29 cellular contexts compared by ENCODE assay signal in genomic region chr19:40376286-40376862, GRCh38. TPM values are rescaled to one million over a fixed set of nuclear protein-coding genes. Genes with fewer than 3 reads are reported as not detected.
"Had no signal": no experiment of that assay in that cellular context is flagged by ENCODE, and none has a peak within 500 bp of the region (broad histone marks: within the 10 kb centered on the region; RNA-seq: fewer than 3 reads in every experiment).

No MANE protein-coding gene starts in this region.

- H3K27me3 ChIP-seq: breast epithelium, gastrocnemius medialis, right atrium auricular region, spleen, thyroid gland, upper lobe of left lung had no signal

- H3K27ac ChIP-seq: breast epithelium, gastrocnemius medialis, left ventricle myocardium inferior, right atrium auricular region, spleen, thyroid gland, upper lobe of left lung, WERI-Rb-1 had no signal

- H3K36me3 Mint-ChIP-seq: activated naive CD4-positive, alpha-beta T cell treated with anti-CD3 and anti-CD28 coated beads, Interleukin-2, amount 50 U/mL, for 72 hours had no signal

- H3K4me3 ChIP-seq: breast epithelium, gastrocnemius medialis, left ventricle myocardium inferior, right atrium auricular region, spleen, thyroid gland, upper lobe of left lung had no signal

- H3K27me3 Mint-ChIP-seq: activated CD4-positive, alpha-beta memory T cell treated with anti-CD3 and anti-CD28 coated beads, Interleukin-2, amount 10 ng/mL, durations not matched to agents 7 days and 5 days; activated CD4-positive, alpha-beta T cell treated with anti-CD3 and anti-CD28 coated beads, Interleukin-2, amount 10 ng/mL, durations not matched to agents 24 days and 14 days; stimulated activated naive CD8-positive, alpha-beta T cell treated with anti-CD3 and anti-CD28 coated beads, Interleukin-15, Interleukin-2, amounts not matched to agents 100 ng/mL and 50 ng/mL, for 24 hours had no signal

- FAIRE-seq: colon, endometrium, islet of Langerhans had no signal

- H3K4me3 Mint-ChIP-seq: activated CD4-positive, alpha-beta memory T cell treated with anti-CD3 and anti-CD28 coated beads, Interleukin-2, amount 10 ng/mL, durations not matched to agents 7 days and 5 days; activated CD4-positive, alpha-beta T cell treated with anti-CD3 and anti-CD28 coated beads, Interleukin-2, amount 10 ng/mL, durations not matched to agents 24 days and 14 days; stimulated activated naive CD8-positive, alpha-beta T cell treated with anti-CD3 and anti-CD28 coated beads, Interleukin-15, Interleukin-2, amounts not matched to agents 100 ng/mL and 50 ng/mL, for 24 hours; T-helper 1 cell treated with Interleukin-12 subunit alpha and Interleukin-12 subunit beta and Interleukin-4 antibody, amounts not matched to agents 30 μg/mL and 1 μg/mL, for 36 hours had no signal

- H3K4me1 ChIP-seq: breast epithelium, gastrocnemius medialis, left ventricle myocardium inferior, right atrium auricular region, spleen, thyroid gland, upper lobe of left lung had no signal

- DNase-seq: activated CD4-positive, alpha-beta memory T cell treated with anti-CD3 and anti-CD28 coated beads, Interleukin-2, amount 10 ng/mL, durations not matched to agents 7 days and 5 days; activated CD4-positive, alpha-beta T cell treated with anti-CD3 and anti-CD28 coated beads, Interleukin-2, amount 10 ng/mL, durations not matched to agents 24 days and 14 days; activated T-cell treated with anti-CD3 and anti-CD28 coated beads, Interleukin-2, amount 50 U/mL, for 48 hours; effector CD8-positive, alpha-beta T cell; gastrocnemius medialis; glutamatergic neuron; left ventricle myocardium inferior; nucleus accumbens; spleen; substantia nigra; SW 1271; T-helper 9 cell; thyroid gland; upper lobe of left lung; WERI-Rb-1 had no signal

- H3K27ac Mint-ChIP-seq: activated CD4-positive, alpha-beta memory T cell treated with anti-CD3 and anti-CD28 coated beads, Interleukin-2, amount 10 ng/mL, durations not matched to agents 7 days and 5 days; activated CD4-positive, alpha-beta T cell treated with anti-CD3 and anti-CD28 coated beads, Interleukin-2, amount 10 ng/mL, durations not matched to agents 24 days and 14 days; activated T-helper 2 cell treated with anti-CD3 and anti-CD28 coated beads, Interferon-gamma antibody, Interleukin-2, Interleukin-4, amounts not matched to agents 10 μg/mL and 5 μg/mL and 100 μg/mL, durations not matched to agents 14 hours and 24 hours and 36 hours; stimulated activated naive CD8-positive, alpha-beta T cell treated with anti-CD3 and anti-CD28 coated beads, Interleukin-15, Interleukin-2, amounts not matched to agents 100 ng/mL and 50 ng/mL, for 24 hours; T-helper 1 cell treated with Interleukin-12 subunit alpha and Interleukin-12 subunit beta and Interleukin-4 antibody, amounts not matched to agents 30 μg/mL and 1 μg/mL, for 36 hours had no signal

- H3K36me3 ChIP-seq: breast epithelium, WERI-Rb-1 had no signal

- H3K9me3 Mint-ChIP-seq: activated CD4-positive, alpha-beta memory T cell treated with anti-CD3 and anti-CD28 coated beads, Interleukin-2, amount 10 ng/mL, durations not matched to agents 7 days and 5 days; activated CD4-positive, alpha-beta T cell treated with anti-CD3 and anti-CD28 coated beads, Interleukin-2, amount 10 ng/mL, durations not matched to agents 24 days and 14 days; activated naive CD4-positive, alpha-beta T cell treated with anti-CD3 and anti-CD28 coated beads, Interleukin-2, amount 50 U/mL, for 72 hours; activated T-helper 2 cell treated with anti-CD3 and anti-CD28 coated beads, Interferon-gamma antibody, Interleukin-2, Interleukin-4, amounts not matched to agents 10 μg/mL and 5 μg/mL and 100 μg/mL, durations not matched to agents 14 hours and 24 hours and 36 hours; stimulated activated naive CD8-positive, alpha-beta T cell treated with anti-CD3 and anti-CD28 coated beads, Interleukin-15, Interleukin-2, amounts not matched to agents 100 ng/mL and 50 ng/mL, for 24 hours; T-helper 1 cell treated with Interleukin-12 subunit alpha and Interleukin-12 subunit beta and Interleukin-4 antibody, amounts not matched to agents 30 μg/mL and 1 μg/mL, for 36 hours had no signal

- ATAC-seq: activated CD4-positive, CD25-positive, alpha-beta regulatory T cell treated with anti-CD3 and anti-CD28 coated beads, Interleukin-2, amount 50 U/mL, for 24 hours; activated naive CD4-positive, alpha-beta T cell treated with anti-CD3 and anti-CD28 coated beads, Interleukin-2, amount 50 U/mL, for 72 hours; gastrocnemius medialis had no signal

- H3K9me3 ChIP-seq: breast epithelium, gastrocnemius medialis, left ventricle myocardium inferior, right atrium auricular region, spleen, thyroid gland, upper lobe of left lung had no signal

RNA-seq across cellular contexts. Expression of gene HIPK4, which starts 13.6 kb away (rescaled TPM):
- total RNA-seq: activated CD4-positive, alpha-beta T cell treated with anti-CD3 and anti-CD28 coated beads, Interleukin-2, amount 10 ng/mL, durations not matched to agents 24 days and 14 days; activated naive CD4-positive, alpha-beta T cell treated with anti-CD3 and anti-CD28 coated beads, Interleukin-2, amount 50 U/mL, for 72 hours; epithelial cell of proximal tubule; left ventricle myocardium inferior; lung microvascular endothelial cell; mucosa of gallbladder had no signal
- polyA plus RNA-seq: neural cell had no signal
